Comparison of ENCODE assay signal across 8 cellular contexts in the genomic region with DNA sequence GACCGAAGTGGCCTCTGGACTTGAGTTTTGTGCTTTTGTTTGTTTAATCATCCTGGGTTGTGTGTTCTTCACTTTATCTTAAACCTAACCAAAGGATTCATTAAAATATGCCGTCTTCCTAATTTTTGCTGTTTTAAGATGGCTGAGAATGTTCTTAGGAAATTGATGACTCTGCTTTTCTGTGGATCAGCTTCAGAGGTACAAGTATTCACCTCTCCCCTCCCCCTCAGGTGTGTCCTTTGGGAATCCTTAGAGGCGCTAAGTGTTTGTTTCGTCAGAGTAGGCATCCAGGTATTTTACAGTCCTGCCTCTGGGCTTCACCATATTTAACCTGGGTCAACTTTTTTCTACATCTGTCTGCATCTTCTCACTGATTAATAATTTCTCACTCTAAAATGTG. TPM values are rescaled to one million over a fixed set of nuclear protein-coding genes. Genes with fewer than 3 reads are reported as not detected.
A peak's percentile ranks its signal among the peaks of the same experiment; 100 is the strongest.
DNase-seq lines count a peak whose midpoint lies in the region; ATAC-seq and TF ChIP-seq lines count a peak whose summit lies in the region.

No MANE protein-coding gene starts in this region.

- H3K27ac ChIP-seq in SJSA1: peak overlapping the region; percentile 55; the same call in 1 of the 2 replicates
- peak overlapping the region in 13 of 21 experiments; percentile 80 to 95 (median 91) for H3K27ac ChIP-seq in skin epidermis

- no peak for ATAC-seq in GM18907 (IDR thresholded peaks at IDR 0.05; ENCODE audit: unreplicated experiment)
- no peak for ATAC-seq in HG03432 (IDR thresholded peaks at IDR 0.05; ENCODE audit: unreplicated experiment)

- H3K36me3 ChIP-seq in SJSA1: no peaks in the 10 kb centered on the region

- H3K4me1 ChIP-seq in SJSA1 (replicated peaks): peaks cover 60% of the 10 kb centered on the region

- peak overlapping the region; percentile 60 for H3K4me3 ChIP-seq in SJSA1
- H3K4me3 ChIP-seq in foreskin fibroblast (ENCODE audit: low read depth in 1 of 2, low read length in 2 of 2): peak overlapping the region; percentile 56 to 93
- H3K4me3 ChIP-seq in skin epidermis: peak overlapping the region in 6 of 7 experiments; percentile 62 to 97 (median 86)

- TF ChIP-seq CTCF in foreskin fibroblast (IDR thresholded peaks at IDR 0.05; ENCODE audit: low read depth, low read length): no peak

- DNase-seq in DMS53 (lab: John Stamatoyannopoulos, UW) (peak; percentile 53), DMS53 treated with DMSO at 0.1 percent for 48 hours (lab: John Stamatoyannopoulos, UW; ENCODE audit: unreplicated experiment) (no peak), SJSA1 (ENCODE audit: low read depth in 1 of 2, low spot score in 2 of 2) (no peak), foreskin fibroblast (peak in 1 of 2 donors; percentile 1), HUDEP-2 (lab: John Stamatoyannopoulos, UW; ENCODE audit: unreplicated experiment in 76 of 76) (no peak)

- no peaks in the 10 kb centered on the region for H3K9me3 ChIP-seq in SJSA1 (replicated peaks)

- no peaks in the 10 kb centered on the region for H3K27me3 ChIP-seq in SJSA1 (replicated peaks)

RNA-seq across cellular contexts. Expression of a gene that starts 1.1 kb away (rescaled TPM):
- total RNA-seq in SJSA1 (2014; rRNA removed; shearing (Covaris generic)): 34.7 and 52.1 TPM in 2 replicates
